ENCODE assay signal across 22 cellular contexts in genomic region chr16:85464342-85465305, GRCh38.
DNase-seq lines count a peak whose midpoint lies in the region; ATAC-seq and TF ChIP-seq lines count a peak whose summit lies in the region.
"Had no signal": no experiment of that assay in that cellular context is flagged by ENCODE, and none has a peak within 500 bp of the region (broad histone marks: within the 10 kb centered on the region; RNA-seq: fewer than 3 reads in every experiment).

No MANE protein-coding gene starts in this region.

- H4K8ac ChIP-seq in trophoblast cell (ENCODE audit: low read depth, low read length), result no peak overlapping the region

- H3K79me2 ChIP-seq in DND-41 (ENCODE audit: insufficient read depth, low read length) (peaks cover 15% of the 10 kb centered on the region), trophoblast cell (ENCODE audit: control insufficient read depth, insufficient read depth, low read length, poor library complexity) (peaks cover 3% of the 10 kb centered on the region)

- H3K27ac Mint-ChIP-seq in brain (peak overlapping the region in 4 of 5 experiments; percentile 34 to 77 (median 64)), chondrocyte (ENCODE audit: unreplicated experiment) (no peak overlapping the region)

- ATAC-seq in DND-41 (ENCODE audit: insufficient read depth, low read depth) (no peak), HG02885 (IDR thresholded peaks at IDR 0.05; ENCODE audit: poor library complexity, unreplicated experiment) (no peak)
- ATAC-seq: left lung, pancreas had no signal

- H3K79me1 ChIP-seq in trophoblast cell (ENCODE audit: low read length), result peaks cover 21% of the 10 kb centered on the region

- peaks cover 77% of the 10 kb centered on the region for H3K4me1 Mint-ChIP-seq in brain
- peaks cover 34% of the 10 kb centered on the region for H3K4me1 Mint-ChIP-seq in chondrocyte (ENCODE audit: low read depth)

- H3K9me3 Mint-ChIP-seq in brain, result peaks cover 0 to 3% (median 0%) of the 10 kb centered on the region in 5 experiments
- H3K9me3 Mint-ChIP-seq in chondrocyte (ENCODE audit: low read depth), result no peaks in the 10 kb centered on the region

- H2AFZ ChIP-seq in DND-41 (ENCODE audit: low read depth, low read length) (no peak overlapping the region), trophoblast cell (ENCODE audit: insufficient read depth, low read length, poor library complexity) (no peak overlapping the region)

- H2BK5ac ChIP-seq in trophoblast cell (ENCODE audit: low read depth, low read length, poor library complexity), result no peak overlapping the region

- H3K27me3 Mint-ChIP-seq in brain, result no peaks in the 10 kb centered on the region
- peaks cover 4% of the 10 kb centered on the region for H3K27me3 Mint-ChIP-seq in chondrocyte (ENCODE audit: low read depth)

- H3K27ac ChIP-seq in DND-41 (ENCODE audit: low read length) (0 out of 2 replicates have a peak overlapping the region, but pooled peaks have one; percentile 27), trophoblast cell (ENCODE audit: low read depth, low read length) (no peak overlapping the region)
- H3K27ac ChIP-seq: 22Rv1, left lung, pancreas, Peyer's patch had no signal

- H2AK5ac ChIP-seq in trophoblast cell (ENCODE audit: low read length), result no peak overlapping the region

- H3K36me3 ChIP-seq in DND-41 (ENCODE audit: insufficient read depth, low read length) (peaks cover 3% of the 10 kb centered on the region; the same call in 1 of the 2 replicates), trophoblast cell (ENCODE audit: control insufficient read depth in 1 of 2, insufficient read depth in 2 of 2, low read length in 2 of 2) (no peaks in the 10 kb centered on the region)
- H3K36me3 ChIP-seq: left lung, pancreas, Peyer's patch had no signal

- WGBS in trophoblast cell (ENCODE audit: extremely low coverage, insufficient coverage, insufficient read length), result no CpG with 5 or more reads among the region's 31 CpGs

- H2BK120ac ChIP-seq in trophoblast cell (ENCODE audit: insufficient read depth, low read length, poor library complexity), result no peak overlapping the region

- H3K9me3 ChIP-seq in DND-41 (ENCODE audit: insufficient read depth, low read length, severe bottlenecking) (no peaks in the 10 kb centered on the region), trophoblast cell (ENCODE audit: insufficient read depth, low read depth, low read length) (peaks cover 2% of the 10 kb centered on the region)
- H3K9me3 ChIP-seq: left lung, pancreas, Peyer's patch had no signal

- H3K23ac ChIP-seq in trophoblast cell (ENCODE audit: low read length), result no peak overlapping the region

- H4K12ac ChIP-seq in trophoblast cell (ENCODE audit: low read depth, low read length), result no peak overlapping the region

- no peak overlapping the region; the same call in 1 of the 2 replicates for H3K9ac ChIP-seq in DND-41 (ENCODE audit: low read depth, low read length)
- H3K9ac ChIP-seq in trophoblast cell (ENCODE audit: low read length), result no peak overlapping the region

- DNase-seq in NCI-H1092 treated with DMSO at 0.1 percent for 48 hours (lab: John Stamatoyannopoulos, UW), result peak; percentile 37
- DNase-seq in NCI-H1092 (lab: John Stamatoyannopoulos, UW), result no peak
- DNase-seq in DND-41, result no peak
- DNase-seq in trophoblast cell, result no peak
- DNase-seq in NCI-H2107 (lab: John Stamatoyannopoulos, UW), result no peak
- no peak for DNase-seq in chondrocyte (ENCODE audit: low spot score)
- DNase-seq: activated CD4-positive, alpha-beta T cell treated with anti-CD3 and anti-CD28 coated beads for 4 hours; activated naive CD4-positive, alpha-beta T cell; aorta; C1 segment of cervical spinal cord; Karpas-422; NCI-H1436 treated with DMSO at 0.1 percent for 48 hours; NCI-H774; Peyer's patch; stimulated activated CD4-positive, alpha-beta T cell treated with anti-CD3 and anti-CD28 coated beads, Interleukin-4, amount 100 ng/mL, for 4 hours; stimulated activated CD8-positive, alpha-beta memory T cell treated with anti-CD3 and anti-CD28 coated beads, Interleukin-4, amount 100 ng/mL, for 48 hours had no signal

- H4K91ac ChIP-seq in trophoblast cell (ENCODE audit: low read depth, low read length), result peak overlapping the region; percentile 3

- no peaks in the 10 kb centered on the region for H4K20me1 ChIP-seq in DND-41 (ENCODE audit: insufficient read depth, low read length)

- H3K36me3 Mint-ChIP-seq in brain (no peaks in the 10 kb centered on the region), chondrocyte (ENCODE audit: low read depth) (no peaks in the 10 kb centered on the region)

- H3K4ac ChIP-seq in trophoblast cell (ENCODE audit: low read depth, low read length), result no peak overlapping the region

- H3K4me1 ChIP-seq in DND-41 (ENCODE audit: insufficient read depth, low read length), result peaks cover 52% of the 10 kb centered on the region
- H3K4me1 ChIP-seq in trophoblast cell (ENCODE audit: control insufficient read depth in 1 of 2, insufficient read depth in 2 of 2, low read length in 2 of 2), result peaks cover 26 to 32% of the 10 kb centered on the region in 2 experiments

- peak overlapping the region; percentile 9 for H2BK12ac ChIP-seq in trophoblast cell (ENCODE audit: low read length)

- H3K18ac ChIP-seq in trophoblast cell (ENCODE audit: low read length), result no peak overlapping the region

- H3K4me3 Mint-ChIP-seq in brain (peak overlapping the region; percentile 23 to 81 (median 32)), chondrocyte (ENCODE audit: unreplicated experiment) (no peak overlapping the region)

- no peaks in the 10 kb centered on the region for H3K27me3 ChIP-seq in DND-41 (ENCODE audit: insufficient read depth, low read length, poor library complexity)
- peaks cover 3% of the 10 kb centered on the region for H3K27me3 ChIP-seq in trophoblast cell (ENCODE audit: insufficient read depth, low read length)
- H3K27me3 ChIP-seq: pancreas, Peyer's patch had no signal

- no peak overlapping the region for H3K4me3 ChIP-seq in DND-41 (ENCODE audit: low read depth in 1 of 2, low read length in 2 of 2)
- no peak overlapping the region for H3K4me3 ChIP-seq in trophoblast cell (ENCODE audit: low read depth, low read length)
- H3K4me3 ChIP-seq: left lung, pancreas, Peyer's patch, smooth muscle cell had no signal

- TF ChIP-seq CTCF in DND-41 (IDR thresholded peaks at IDR 0.05; ENCODE audit: borderline replicate concordance, extremely low read depth, low read length, poor library complexity, severe bottlenecking) (no peak), brain (conservative IDR thresholded peaks at IDR 0.05) (no peak), chondrocyte (IDR thresholded peaks at IDR 0.05) (no peak)

- H3K4me2 ChIP-seq in DND-41 (ENCODE audit: insufficient read depth, low read length) (peak overlapping the region; percentile 67; the same call in 1 of the 2 replicates), trophoblast cell (ENCODE audit: low read length) (no peak overlapping the region)

- no peak overlapping the region for H3K14ac ChIP-seq in trophoblast cell (ENCODE audit: low read length)
